8 cellular contexts compared by ENCODE assay signal in genomic region chr20:5113615-5113986, GRCh38. TPM values are rescaled to one million over a fixed set of nuclear protein-coding genes. Genes with fewer than 3 reads are reported as not detected.
A peak's percentile ranks its signal among the peaks of the same experiment; 100 is the strongest.
DNase-seq lines count a peak whose midpoint lies in the region; ATAC-seq and TF ChIP-seq lines count a peak whose summit lies in the region.

No MANE protein-coding gene starts in this region.

- peaks cover 35% of the 10 kb centered on the region for H3K36me3 ChIP-seq in cardiac muscle cell
- peaks cover 4% of the 10 kb centered on the region for H3K36me3 ChIP-seq in urinary bladder (ENCODE audit: insufficient read depth)

- no peaks in the 10 kb centered on the region for H3K9me3 Mint-ChIP-seq in memory B cell

- intact Hi-C loops in Right ventricle myocardium inferior (cut with DNase I) = no loop called here

- peak overlapping the region; percentile 94 for H3K4me3 Mint-ChIP-seq in memory B cell

- no peaks in the 10 kb centered on the region for H3K9me3 ChIP-seq in cardiac muscle cell (ENCODE audit: low read depth)

- DNase-seq in cardiac muscle cell (ENCODE audit: low read depth in 1 of 2, low spot score in 1 of 2) (no peak), Right ventricle myocardium inferior (ENCODE audit: missing footprints) (no peak), astrocyte of the spinal cord (ENCODE audit: low read depth, low spot score) (no peak), memory B cell (ENCODE audit: low spot score in 2 of 2) (no peak)
- DNase-seq in stimulated activated CD4-positive, alpha-beta T cell treated with anti-CD3 and anti-CD28 coated beads, Interleukin-4, amount 100 ng/mL, for 1 hour = no peak

- in situ Hi-C loops in astrocyte of the spinal cord (cut with HindIII; ENCODE audit: low sequenced_read_pairs) = no loop called here

- ATAC-seq in Right ventricle myocardium inferior (no peak), memory B cell (ENCODE audit: low read depth) (no peak), GM19455 (IDR thresholded peaks at IDR 0.05; ENCODE audit: unreplicated experiment) (no peak), HG02870 (IDR thresholded peaks at IDR 0.05; ENCODE audit: unreplicated experiment) (no peak)

- 45% methylated on average over 3 of the region's 3 CpGs for WGBS in urinary bladder

- no peaks in the 10 kb centered on the region for H3K27me3 ChIP-seq in cardiac muscle cell

- peaks cover 7% of the 10 kb centered on the region for H3K4me1 ChIP-seq in cardiac muscle cell (ENCODE audit: low read depth)
- no peaks in the 10 kb centered on the region for H3K4me1 ChIP-seq in urinary bladder (ENCODE audit: insufficient read depth)

- no peak for TF ChIP-seq CTCF in cardiac muscle cell (IDR thresholded peaks at IDR 0.05; ENCODE audit: low read depth, low read length)
- TF ChIP-seq CTCF in astrocyte of the spinal cord (IDR thresholded peaks at IDR 0.05; ENCODE audit: low read depth, low read length) = no peak

- peaks cover 10% of the 10 kb centered on the region for H3K36me3 Mint-ChIP-seq in memory B cell

- peak overlapping the region; percentile 68 for H3K4me3 ChIP-seq in cardiac muscle cell
- H3K4me3 ChIP-seq in astrocyte of the spinal cord (ENCODE audit: low read depth, low read length) = peak overlapping the region; percentile 99
- H3K4me3 ChIP-seq in urinary bladder (ENCODE audit: low read depth, low read length) = peak overlapping the region; percentile 69

- H3K27ac ChIP-seq in cardiac muscle cell (peak overlapping the region; percentile 89), urinary bladder (ENCODE audit: low read depth) (peak overlapping the region; percentile 92)

- H3K27me3 Mint-ChIP-seq in memory B cell = no peaks in the 10 kb centered on the region

- H3K27ac Mint-ChIP-seq in memory B cell = peak overlapping the region; percentile 96

- H3K4me1 Mint-ChIP-seq in memory B cell = peaks cover 6% of the 10 kb centered on the region

RNA-seq across cellular contexts. Expression of gene TMEM230, which starts 0.7 kb away (rescaled TPM):
- total RNA-seq in cardiac muscle cell (48.9 and 93.6 TPM in 2 replicates), Right ventricle myocardium inferior (86.3 TPM), urinary bladder (131 TPM)
- polyA plus RNA-seq in cardiac muscle cell (166 and 176 TPM in 2 replicates), urinary bladder (116 TPM)

RNA-seq across cellular contexts. Expression of gene PCNA, which starts 6.2 kb away (rescaled TPM):
- total RNA-seq in cardiac muscle cell = 46.6 and 113 TPM in 2 replicates
- 47.0 and 81.2 TPM in 2 replicates for polyA plus RNA-seq in cardiac muscle cell
- 35.8 TPM for total RNA-seq in Right ventricle myocardium inferior
- 91.9 TPM for total RNA-seq in urinary bladder
- polyA plus RNA-seq in urinary bladder = 56.8 TPM

RNA-seq across cellular contexts. Expression of gene CDS2, which starts 13.2 kb away (rescaled TPM):
- 18.7 and 20.3 TPM in 2 replicates for total RNA-seq in cardiac muscle cell
- 27.0 and 31.9 TPM in 2 replicates for polyA plus RNA-seq in cardiac muscle cell
- total RNA-seq in Right ventricle myocardium inferior = 57.2 TPM
- total RNA-seq in urinary bladder = 36.9 TPM
- polyA plus RNA-seq in urinary bladder = 22.1 TPM
